23 cellular contexts compared by ENCODE assay signal in genomic region chr10:60494774-60495173, GRCh38.
"Had no signal": no experiment of that assay in that cellular context is flagged by ENCODE, and none has a peak within 500 bp of the region (broad histone marks: within the 10 kb centered on the region; RNA-seq: fewer than 3 reads in every experiment).

No MANE protein-coding gene starts in this region.

- H2AFZ ChIP-seq: neural progenitor cell had no signal

- H3K4me3 ChIP-seq: colonic mucosa, gastrocnemius medialis, lung, neural progenitor cell, ovary, right lobe of liver, stomach, thyroid gland, vagina had no signal

- H3K36me3 ChIP-seq: colonic mucosa, gastrocnemius medialis, neural progenitor cell, ovary, right lobe of liver, stomach, thyroid gland, vagina had no signal

- FAIRE-seq: kidney, small intestine had no signal

- H3K27ac ChIP-seq: colonic mucosa, gastrocnemius medialis, neural progenitor cell, ovary, right lobe of liver, stomach, thyroid gland, vagina had no signal

- DNase-seq: colonic mucosa; effector CD8-positive, alpha-beta T cell; endodermal cell; erythroblast; gastrocnemius medialis; kidney; mesendoderm; naive thymus-derived CD4-positive, alpha-beta T cell; ovary; right lobe of liver; small intestine; stimulated activated CD4-positive, alpha-beta T cell treated with anti-CD3 and anti-CD28 coated beads, Interleukin-12 subunit alpha, Interleukin-12 subunit beta, amount 100 ng/mL, for 4 hours; stimulated activated CD4-positive, alpha-beta T cell treated with anti-CD3 and anti-CD28 coated beads, Interleukin-1b, Interleukin-23, amount 100 ng/mL, for 48 hours; stimulated activated CD4-positive, alpha-beta T cell treated with anti-CD3 and anti-CD28 coated beads, Interleukin-4, amount 100 ng/mL, for 24 hours; stimulated activated naive CD4-positive, alpha-beta T cell treated with Interleukin-2 at 50 U/mL for 16 hours; stomach; thyroid gland; trophoblast cell had no signal

- H3K4me1 ChIP-seq: colonic mucosa, right lobe of liver had no signal

- H3K9me3 ChIP-seq: colonic mucosa, gastrocnemius medialis, ovary, right lobe of liver, stomach, thyroid gland, vagina had no signal

- H3K4me2 ChIP-seq: neural progenitor cell had no signal

- H3K9ac ChIP-seq: neural progenitor cell had no signal

- H3K27me3 ChIP-seq: colonic mucosa, gastrocnemius medialis, neural progenitor cell, ovary, right lobe of liver, stomach, thyroid gland, vagina had no signal

- ATAC-seq: gastrocnemius medialis; left lobe of liver; naive thymus-derived CD4-positive, alpha-beta T cell; right lobe of liver; stimulated activated effector memory CD8-positive, alpha-beta T cell treated with anti-CD3 and anti-CD28 coated beads, Interleukin-12 subunit alpha, Interleukin-12 subunit beta, amount 100 ng/mL, for 72 hours had no signal
